Comparison of ENCODE assay signal across 12 cellular contexts in genomic region chr1:199151634-199152429, GRCh38.
DNase-seq lines count a peak whose midpoint lies in the region; ATAC-seq and TF ChIP-seq lines count a peak whose summit lies in the region.
"Had no signal": no experiment of that assay in that cellular context is flagged by ENCODE, and none has a peak within 500 bp of the region (broad histone marks: within the 10 kb centered on the region; RNA-seq: fewer than 3 reads in every experiment).

No MANE protein-coding gene starts in this region.

- intact Hi-C loops in psoas muscle (cut with DNase I): no loop called here

- peaks cover 7% of the 10 kb centered on the region for H3K4me1 ChIP-seq in BLaER1
- no peaks in the 10 kb centered on the region for H3K4me1 ChIP-seq in psoas muscle

- no peak overlapping the region for H3K9ac ChIP-seq in BLaER1

- TF ChIP-seq CTCF in psoas muscle (IDR thresholded peaks at IDR 0.05): no peak

- H3K9me3 ChIP-seq in BLaER1: no peaks in the 10 kb centered on the region
- H3K9me3 ChIP-seq in psoas muscle: no peaks in the 10 kb centered on the region

- H3K4me2 ChIP-seq in BLaER1: peak overlapping the region; percentile 38

- peak; percentile 69 for ATAC-seq in GM19328 (IDR thresholded peaks at IDR 0.05; ENCODE audit: unreplicated experiment)
- ATAC-seq in HG02870 (IDR thresholded peaks at IDR 0.05; ENCODE audit: unreplicated experiment): peak; percentile 63
- ATAC-seq in psoas muscle: no peak
- ATAC-seq: activated naive CD4-positive, alpha-beta T cell treated with anti-CD3 and anti-CD28 coated beads, Interleukin-2, amount 50 U/mL, for 72 hours; effector memory CD8-positive, alpha-beta T cell had no signal

- no peaks in the 10 kb centered on the region for H3K27me3 ChIP-seq in BLaER1
- H3K27me3 ChIP-seq in psoas muscle (ENCODE audit: insufficient read depth in 3 of 3, low read length in 2 of 3): no peaks in the 10 kb centered on the region

- 64 to 75% (median 68%) methylated on average over 6 of the region's 6 CpGs for WGBS in psoas muscle, 3 donors

- no peak overlapping the region for H3K27ac ChIP-seq in BLaER1
- no peak overlapping the region for H3K27ac ChIP-seq in psoas muscle

- H3K4me3 ChIP-seq in BLaER1 (no peak overlapping the region), psoas muscle (no peak overlapping the region)

- no peaks in the 10 kb centered on the region for H4K20me1 ChIP-seq in BLaER1

- H3K36me3 ChIP-seq in BLaER1 (no peaks in the 10 kb centered on the region), psoas muscle (ENCODE audit: insufficient read depth in 1 of 2, low read depth in 1 of 2) (no peaks in the 10 kb centered on the region)

- DNase-seq in NAMALWA (ENCODE audit: low spot score): peak; percentile 83
- no peak for DNase-seq in NCI-H446 (lab: John Stamatoyannopoulos, UW)
- DNase-seq in NCI-H345 (lab: John Stamatoyannopoulos, UW): no peak
- DNase-seq in HCEC 1CT: no peak
- DNase-seq in psoas muscle: no peak
- DNase-seq: activated CD4-positive, alpha-beta T cell treated with anti-CD3 and anti-CD28 coated beads for 1 hour; effector memory CD8-positive, alpha-beta T cell; NCI-H1417 treated with DMSO at 0.1 percent for 48 hours had no signal

Comparison
In these comparisons a context has a peak if more than half of its experiments do, and no peak if none do; other contexts are left out.
1. ATAC-seq: peak in GM19328 (single experiment) and HG02870 (single experiment); none in psoas muscle (0 of 4).